26 cellular contexts compared by ENCODE assay signal in genomic region chr1:233689017-233689747, GRCh38.
A peak's percentile ranks its signal among the peaks of the same experiment; 100 is the strongest.
DNase-seq lines count a peak whose midpoint lies in the region; ATAC-seq, FAIRE-seq and TF ChIP-seq lines count a peak whose summit lies in the region.
"Had no signal": no experiment of that assay in that cellular context is flagged by ENCODE, and none has a peak within 500 bp of the region (broad histone marks: within the 10 kb centered on the region; RNA-seq: fewer than 3 reads in every experiment).

No MANE protein-coding gene starts in this region.

- TF ChIP-seq POLR2A in K562 (conservative IDR thresholded peaks at IDR 0.05): no peak
- no peak for TF ChIP-seq POLR2A in upper lobe of left lung (IDR thresholded peaks at IDR 0.05)

- no TSS peak for BruUV-seq in K562 (replicated peaks; lab: Mats Ljungman, UMichigan)

- H3K4me2 ChIP-seq in K562 (ENCODE audit: insufficient read depth, low read length): no peak overlapping the region

- 46% methylated on average over 2 of the region's 3 CpGs for WGBS in K562 (ENCODE audit: insufficient coverage, low coverage, missing lambda C conversion rate)
- WGBS in right cardiac atrium: 78% methylated on average over 3 of the region's 3 CpGs
- 58 to 74% methylated on average over 3 of the region's 3 CpGs for WGBS in upper lobe of left lung, 2 donors

- H3K79me2 ChIP-seq in K562 (ENCODE audit: control insufficient read depth, insufficient read depth, low read length): no peaks in the 10 kb centered on the region

- H3K36me3 ChIP-seq in K562 (ENCODE audit: control insufficient read depth, insufficient read depth, low read length): no peaks in the 10 kb centered on the region
- no peaks in the 10 kb centered on the region for H3K36me3 ChIP-seq in upper lobe of left lung
- H3K36me3 ChIP-seq: transverse colon had no signal

- peak; percentile 37 for ATAC-seq in Right ventricle myocardium inferior
- ATAC-seq in K562: no peak; the same call in 2 of the 3 replicates
- no peak for ATAC-seq in right cardiac atrium
- peak; percentile 12 to 51 for ATAC-seq in upper lobe of left lung (ENCODE audit: low FRiP score in 2 of 2)
- no peak for ATAC-seq in GM18868 (IDR thresholded peaks at IDR 0.05; ENCODE audit: unreplicated experiment)
- ATAC-seq: activated CD4-positive, alpha-beta T cell treated with anti-CD3 and anti-CD28 coated beads for 36 hours; activated CD8-positive, alpha-beta T cell treated with anti-CD3 and anti-CD28 coated beads for 36 hours; stimulated activated effector memory CD8-positive, alpha-beta T cell treated with anti-CD3 and anti-CD28 coated beads, Interleukin-12 subunit alpha, Interleukin-12 subunit beta, amount 100 ng/mL, for 72 hours had no signal

- no peak overlapping the region for H2AFZ ChIP-seq in K562 (ENCODE audit: low read depth, low read length)

- H3K27me3 ChIP-seq in K562 (ENCODE audit: control insufficient read depth in 2 of 2, insufficient read depth in 2 of 2, low read length in 2 of 2) (no peaks in the 10 kb centered on the region), right cardiac atrium (ENCODE audit: control insufficient read depth, insufficient read depth) (no peaks in the 10 kb centered on the region), upper lobe of left lung (no peaks in the 10 kb centered on the region)
- H3K27me3 ChIP-seq: transverse colon had no signal

- TF ChIP-seq CTCF in K562 (IDR thresholded peaks at IDR 0.05 in 2 of 3, conservative IDR thresholded peaks at IDR 0.05 in 1 of 3; ENCODE audit: insufficient read depth in 2 of 3, low read depth in 1 of 3, low read length in 3 of 3) (no peak), upper lobe of left lung (IDR thresholded peaks at IDR 0.05) (no peak)

- peak; percentile 23 for FAIRE-seq in K562 (lab: Jason Lieb, UNC)

- H3K9ac ChIP-seq in K562 (ENCODE audit: insufficient read depth in 1 of 2, low read depth in 2 of 2, low read length in 2 of 2): no peak overlapping the region

- no peaks in the 10 kb centered on the region for H4K20me1 ChIP-seq in K562 (replicated peaks; ENCODE audit: control insufficient read depth, insufficient read depth, low read length)

- H3K9me1 ChIP-seq in K562 (ENCODE audit: control insufficient read depth, insufficient read depth, low read length): no peaks in the 10 kb centered on the region

- DNase-seq in Right ventricle myocardium inferior (ENCODE audit: missing footprints) (no peak), cardiac septum (ENCODE audit: low spot score) (no peak), K562 (ENCODE audit: extremely low read depth in 1 of 4, low spot score in 3 of 4) (no peak), right cardiac atrium (no peak), upper lobe of left lung (no peak), cerebellar cortex (ENCODE audit: low spot score) (no peak), DMS 273 (lab: John Stamatoyannopoulos, UW; ENCODE audit: unreplicated experiment) (no peak)
- DNase-seq: 8988T; activated CD4-positive, alpha-beta T cell treated with anti-CD3 and anti-CD28 coated beads for 36 hours; activated CD8-positive, alpha-beta memory T cell treated with anti-CD3 and anti-CD28 coated beads, Interleukin-2, amount 50 U/mL, for 48 hours; activated CD8-positive, alpha-beta T cell treated with anti-CD3 and anti-CD28 coated beads for 36 hours; activated naive CD4-positive, alpha-beta T cell treated with anti-CD3 and anti-CD28 coated beads, Interleukin-2, amount 10 ng/mL, durations not matched to agents 7 days and 5 days; AML-193; amniotic stem cell; CD4-positive, alpha-beta T cell; HCEC 1CT; islet precursor cell; KG1; NCI-H2029; NCI-H510A treated with DMSO at 0.1 percent for 48 hours; RPMI8226; T1000; transverse colon had no signal

- in situ Hi-C loops in K562 (cut with MboI): no loop called here

- H3K4me1 ChIP-seq in K562 (replicated peaks in 1 of 2; ENCODE audit: control insufficient read depth in 2 of 2, insufficient read depth in 2 of 2, low read length in 2 of 2) (no peaks in the 10 kb centered on the region; a peak in 1 of 5 replicates), right cardiac atrium (ENCODE audit: control insufficient read depth, insufficient read depth, low read length) (peaks cover 6% of the 10 kb centered on the region), upper lobe of left lung (peaks cover 0 to 12% (median 0%) of the 10 kb centered on the region in 4 donors)

- TF ChIP-seq RAD21 in K562 (CRISPR knock-in tag; conservative IDR thresholded peaks at IDR 0.05 in 1 of 2, IDR thresholded peaks at IDR 0.05 in 1 of 2): no peak

- intact Hi-C loops in Right ventricle myocardium inferior (cut with DNase I): no loop called here
- intact Hi-C loops in cardiac septum (cut with DNase I): no loop called here
- intact Hi-C loops in K562 (cut with micrococcal nuclease): no loop called here
- intact Hi-C loops in right cardiac atrium (cut with DNase I): no loop called here

- H3K4me3 ChIP-seq in K562 (no peak overlapping the region), right cardiac atrium (ENCODE audit: low read length) (no peak overlapping the region), upper lobe of left lung (no peak overlapping the region)
- H3K4me3 ChIP-seq: transverse colon had no signal

- no peaks in the 10 kb centered on the region for H3K9me3 ChIP-seq in K562 (replicated peaks; ENCODE audit: control insufficient read depth, insufficient read depth, low read depth, low read length)
- H3K9me3 ChIP-seq in right cardiac atrium (ENCODE audit: control insufficient read depth, low read length): no peaks in the 10 kb centered on the region
- no peaks in the 10 kb centered on the region for H3K9me3 ChIP-seq in upper lobe of left lung
- H3K9me3 ChIP-seq: transverse colon had no signal

- TF ChIP-seq EP300 in K562 (IDR thresholded peaks at IDR 0.05; ENCODE audit: low read length) (no peak), upper lobe of left lung (IDR thresholded peaks at IDR 0.05) (no peak)

- POLR2A ChIA-PET in K562 (lab: Yijun Ruan, JAX): no interaction called here

- CTCF ChIA-PET in K562 (lab: Yijun Ruan, JAX; ENCODE audit: low intra/inter-chr PET ratio): no interaction called here

- H3K27ac ChIP-seq in K562 (ENCODE audit: extremely low read depth, low read depth, low read length) (no peak overlapping the region), right cardiac atrium (ENCODE audit: low read length) (peak overlapping the region; percentile 17), upper lobe of left lung (no peak overlapping the region)
- H3K27ac ChIP-seq: transverse colon, VCaP had no signal

TF ChIP-seq in K562, 482 proteins besides CTCF, POLR2A, EP300 and RAD21:
- no peak for TF ChIP-seq ZNF217 (CRISPR knock-in tag; IDR thresholded peaks at IDR 0.05)
- TF ChIP-seq NFE2L1 (tag; IDR thresholded peaks at IDR 0.05; ENCODE audit: borderline replicate concordance, low read depth): no peak
- TF ChIP-seq ZNF165 (CRISPR knock-in tag; IDR thresholded peaks at IDR 0.05; ENCODE audit: borderline replicate concordance): no peak
- TF ChIP-seq ZZZ3 (IDR thresholded peaks at IDR 0.05): no peak
- no peak for TF ChIP-seq HOMEZ (CRISPR knock-in tag; IDR thresholded peaks at IDR 0.05)
- no peak for TF ChIP-seq ZNF146 (CRISPR knock-in tag; IDR thresholded peaks at IDR 0.05; ENCODE audit: unreplicated experiment)
- no peak for TF ChIP-seq ZBTB5 (IDR thresholded peaks at IDR 0.05)
- TF ChIP-seq ERF (CRISPR knock-in tag; IDR thresholded peaks at IDR 0.05): no peak
- TF ChIP-seq PHB (CRISPR knock-in tag; IDR thresholded peaks at IDR 0.05): no peak
- no peak for TF ChIP-seq FOXP1 (CRISPR knock-in tag; IDR thresholded peaks at IDR 0.05)
- TF ChIP-seq TAF9B (IDR thresholded peaks at IDR 0.05; ENCODE audit: partially characterized antibody): no peak
- no peak for TF ChIP-seq GABPA (tag; conservative IDR thresholded peaks at IDR 0.05; ENCODE audit: low read depth)

Comparison
In these comparisons a context has a peak if more than half of its experiments do, and no peak if none do; other contexts are left out.
1. ATAC-seq: peak in Right ventricle myocardium inferior (single experiment) and upper lobe of left lung (2 of 2); none in K562 (single experiment), right cardiac atrium (0 of 2) and GM18868 (single experiment).